ENCODE assay signal across 13 cellular contexts in genomic region chr2:113178891-113179290, GRCh38. TPM values are rescaled to one million over a fixed set of nuclear protein-coding genes. Genes with fewer than 3 reads are reported as not detected.
DNase-seq lines count a peak whose midpoint lies in the region; ATAC-seq, FAIRE-seq and TF ChIP-seq lines count a peak whose summit lies in the region.
"Had no signal": no experiment of that assay in that cellular context is flagged by ENCODE, and none has a peak within 500 bp of the region (broad histone marks: within the 10 kb centered on the region; RNA-seq: fewer than 3 reads in every experiment).

No MANE protein-coding gene starts in this region.

- DNase-seq in activated B cell treated with CpG ODN at 0.5 μM for 24 hours (no peak), ascending aorta (ENCODE audit: low spot score in 2 of 2) (no peak), EL (no peak), A673 (ENCODE audit: low spot score) (no peak), GM12891 (ENCODE audit: insufficient read length, low spot score) (no peak)
- DNase-seq in activated naive CD4-positive, alpha-beta T cell treated with anti-CD3 and anti-CD28 coated beads for 36 hours = peak; percentile 80
- DNase-seq: KG1, mesendoderm, NCI-H2029 treated with DMSO at 0.1 percent for 48 hours had no signal

- H3K4me2 ChIP-seq in BLaER1 = peak overlapping the region; percentile 94

- no peaks in the 10 kb centered on the region for H3K9me3 Mint-ChIP-seq in activated B cell treated with CpG ODN at 0.5 μM for 24 hours
- no peaks in the 10 kb centered on the region for H3K9me3 Mint-ChIP-seq in activated naive CD4-positive, alpha-beta T cell treated with anti-CD3 and anti-CD28 coated beads for 36 hours

- no peak for TF ChIP-seq POLR2A in GM12891 (IDR thresholded peaks at IDR 0.05; ENCODE audit: low read depth, low read length)

- no peak overlapping the region for H3K27ac ChIP-seq in BLaER1
- peak overlapping the region; percentile 92 for H3K27ac ChIP-seq in neutrophil
- no peak overlapping the region for H3K27ac ChIP-seq in ascending aorta
- H3K27ac ChIP-seq in A673 (ENCODE audit: low read depth, low read length, poor library complexity, severe bottlenecking) = no peak overlapping the region

- peaks cover 91% of the 10 kb centered on the region for H3K4me1 Mint-ChIP-seq in activated B cell treated with CpG ODN at 0.5 μM for 24 hours
- H3K4me1 Mint-ChIP-seq in activated naive CD4-positive, alpha-beta T cell treated with anti-CD3 and anti-CD28 coated beads for 36 hours (ENCODE audit: low read depth) = peaks cover 81% of the 10 kb centered on the region

- H3K27me3 Mint-ChIP-seq in activated B cell treated with CpG ODN at 0.5 μM for 24 hours = peaks cover 2% of the 10 kb centered on the region
- no peaks in the 10 kb centered on the region for H3K27me3 Mint-ChIP-seq in activated naive CD4-positive, alpha-beta T cell treated with anti-CD3 and anti-CD28 coated beads for 36 hours (ENCODE audit: low read depth)

- H3K27ac Mint-ChIP-seq in activated B cell treated with CpG ODN at 0.5 μM for 24 hours = peak overlapping the region; percentile 59
- peak overlapping the region; percentile 67 for H3K27ac Mint-ChIP-seq in activated naive CD4-positive, alpha-beta T cell treated with anti-CD3 and anti-CD28 coated beads for 36 hours

- peak overlapping the region; percentile 5 for H3K4me3 Mint-ChIP-seq in activated B cell treated with CpG ODN at 0.5 μM for 24 hours
- no peak overlapping the region for H3K4me3 Mint-ChIP-seq in activated naive CD4-positive, alpha-beta T cell treated with anti-CD3 and anti-CD28 coated beads for 36 hours

- peaks cover 68% of the 10 kb centered on the region for H3K36me3 Mint-ChIP-seq in activated B cell treated with CpG ODN at 0.5 μM for 24 hours (ENCODE audit: low read depth)
- H3K36me3 Mint-ChIP-seq in activated naive CD4-positive, alpha-beta T cell treated with anti-CD3 and anti-CD28 coated beads for 36 hours (ENCODE audit: low read depth) = peaks cover 46% of the 10 kb centered on the region

- H3K9me3 ChIP-seq in BLaER1 = no peaks in the 10 kb centered on the region
- no peaks in the 10 kb centered on the region for H3K9me3 ChIP-seq in neutrophil
- H3K9me3 ChIP-seq in ascending aorta = no peaks in the 10 kb centered on the region
- no peaks in the 10 kb centered on the region for H3K9me3 ChIP-seq in A673 (ENCODE audit: low read depth, low read length, poor library complexity, severe bottlenecking)

- peaks cover 25% of the 10 kb centered on the region for H3K36me3 ChIP-seq in BLaER1
- peaks cover 58% of the 10 kb centered on the region for H3K36me3 ChIP-seq in neutrophil
- H3K36me3 ChIP-seq in ascending aorta = no peaks in the 10 kb centered on the region
- no peaks in the 10 kb centered on the region for H3K36me3 ChIP-seq in A673 (ENCODE audit: insufficient read depth, low read length, poor library complexity, severe bottlenecking)

- H4K20me1 ChIP-seq in BLaER1 = peaks cover 87% of the 10 kb centered on the region

- no peak overlapping the region for H3K9ac ChIP-seq in BLaER1

- no peak for FAIRE-seq in GM12891 (lab: Jason Lieb, UNC)
- FAIRE-seq: G401.6, urothelium cell line had no signal

- TF ChIP-seq CTCF in activated B cell treated with CpG ODN at 0.5 μM for 24 hours (IDR thresholded peaks at IDR 0.05) = no peak
- no peak for TF ChIP-seq CTCF in neutrophil (IDR thresholded peaks at IDR 0.05)
- no peak for TF ChIP-seq CTCF in ascending aorta (IDR thresholded peaks at IDR 0.05)
- TF ChIP-seq CTCF in A673 (conservative IDR thresholded peaks at IDR 0.05; ENCODE audit: low read depth, low read length) = no peak

- H3K27me3 ChIP-seq in BLaER1 (no peaks in the 10 kb centered on the region), neutrophil (no peaks in the 10 kb centered on the region), ascending aorta (no peaks in the 10 kb centered on the region), A673 (replicated peaks; ENCODE audit: insufficient read depth, low read depth, low read length, poor library complexity) (no peaks in the 10 kb centered on the region)

- H3K4me3 ChIP-seq in BLaER1 = no peak overlapping the region
- H3K4me3 ChIP-seq in neutrophil (ENCODE audit: low read depth in 1 of 2, low read length in 1 of 2) = no peak overlapping the region
- H3K4me3 ChIP-seq in ascending aorta = no peak overlapping the region
- no peak overlapping the region for H3K4me3 ChIP-seq in A673 (ENCODE audit: low read depth, low read length, poor library complexity, severe bottlenecking)

- peaks cover 82% of the 10 kb centered on the region for H3K4me1 ChIP-seq in BLaER1
- peaks cover 84 to 100% of the 10 kb centered on the region in 2 experiments for H3K4me1 ChIP-seq in neutrophil (ENCODE audit: control insufficient read depth in 1 of 2, insufficient read depth in 1 of 2, low read depth in 1 of 2, low read length in 1 of 2)
- H3K4me1 ChIP-seq in ascending aorta = no peaks in the 10 kb centered on the region
- no peaks in the 10 kb centered on the region for H3K4me1 ChIP-seq in A673 (ENCODE audit: insufficient read depth, low read length, poor library complexity, severe bottlenecking)

- CTCF ChIA-PET in activated B cell treated with CpG ODN at 0.5 μM for 24 hours (lab: Charles Lee) (interaction anchor here (3.8 kb wide), 1 partner anchor 41 kb away, joined by 65 read pairs; no protein-coding TSS in a partner anchor), A673 (lab: Charles Lee) (no interaction called here)
- CTCF ChIA-PET in activated naive CD4-positive, alpha-beta T cell treated with anti-CD3 and anti-CD28 coated beads for 36 hours (lab: Charles Lee) = interaction anchor here (0.6 to 2.4 kb wide), 4 partner anchors 16 to 27 kb away, joined by 3 to 6 read pairs (median 4); no protein-coding TSS in a partner anchor

- no TSS peak for BruUV-seq in A673 (replicated peaks; lab: Mats Ljungman, UMichigan)

- intact Hi-C loops in activated B cell treated with CpG ODN at 0.5 μM for 24 hours (cut with micrococcal nuclease) = loop anchor here (10.0 kb wide), 2 partner anchors 516 to 1124 kb away; partner anchors contain the start of gene TMEM87B
- intact Hi-C loops in activated naive CD4-positive, alpha-beta T cell treated with anti-CD3 and anti-CD28 coated beads for 36 hours (cut with micrococcal nuclease) = loop anchor here (1.0 to 5.0 kb wide), 2 partner anchors 8 to 97 kb away; no protein-coding TSS in a partner anchor
- intact Hi-C loops in ascending aorta (cut with DNase I) = no loop called here
- intact Hi-C loops in A673 (cut with micrococcal nuclease; ENCODE audit: unreplicated experiment) = no loop called here

- no peak for ATAC-seq in activated B cell treated with CpG ODN at 0.5 μM for 24 hours (ENCODE audit: low read depth)

- POLR2A ChIA-PET in activated B cell treated with CpG ODN at 0.5 μM for 24 hours (lab: Charles Lee) (no interaction called here), A673 (lab: Charles Lee; ENCODE audit: low non-redundant PET) (no interaction called here)

TF ChIP-seq in GM12891, 5 proteins besides CTCF, POLR2A, EP300 and RAD21:
- TF ChIP-seq POLR2AphosphoS5 (IDR thresholded peaks at IDR 0.05; ENCODE audit: low read depth, low read length) (no peak), TAF1 (IDR thresholded peaks at IDR 0.05; ENCODE audit: low read depth, low read length) (no peak)

RNA-seq across cellular contexts. Expression of gene PSD4, which starts 5.1 kb away (rescaled TPM):
- total RNA-seq in activated B cell treated with CpG ODN at 0.5 μM for 24 hours = 161 and 182 TPM in 2 replicates
- total RNA-seq in activated naive CD4-positive, alpha-beta T cell treated with anti-CD3 and anti-CD28 coated beads for 36 hours = 10 to 100 TPM; 85.9 to 87.4 TPM
- total RNA-seq in ascending aorta = 11.2 TPM
- total RNA-seq in A673 (2021) = 0.60 and 1.8 TPM in 2 replicates
- polyA plus RNA-seq in GM12891 (2012; ENCODE audit: low read depth, missing spikeins) = 57.5 TPM

RNA-seq across cellular contexts. Expression of gene IL1RN, which starts 51.5 kb away (rescaled TPM):
- total RNA-seq in activated B cell treated with CpG ODN at 0.5 μM for 24 hours = 0.32 TPM in 1 of 2 replicates, not detected in the other
- total RNA-seq in activated naive CD4-positive, alpha-beta T cell treated with anti-CD3 and anti-CD28 coated beads for 36 hours = 1 to 10 TPM in 1 of 2 experiments, under 1 TPM in 1; 0.77 to 1.2 TPM
- total RNA-seq in ascending aorta = not detected
- total RNA-seq in A673 (2021) = not detected in 2 replicates
- polyA plus RNA-seq in GM12891 (2012; ENCODE audit: low read depth, missing spikeins) = 0.08 TPM

Comparison
In these comparisons a context has a peak if more than half of its experiments do, and no peak if none do; other contexts are left out.
1. intact Hi-C loops: an anchor here in activated B cell treated with CpG ODN at 0.5 μM for 24 hours (10.0 kb wide) and activated naive CD4-positive, alpha-beta T cell treated with anti-CD3 and anti-CD28 coated beads for 36 hours (1.0 to 5.0 kb wide); none called in ascending aorta and A673.